17 cellular contexts compared by ENCODE assay signal in genomic region chr6:113627480-113627879, GRCh38.
A peak's percentile ranks its signal among the peaks of the same experiment; 100 is the strongest.
DNase-seq lines count a peak whose midpoint lies in the region; ATAC-seq and FAIRE-seq lines count a peak whose summit lies in the region.
"Had no signal": no experiment of that assay in that cellular context is flagged by ENCODE, and none has a peak within 500 bp of the region (broad histone marks: within the 10 kb centered on the region; RNA-seq: fewer than 3 reads in every experiment).

No MANE protein-coding gene starts in this region.

- H3K27ac Mint-ChIP-seq in stimulated activated memory B cell treated with anti-CD40 and anti-IgM and Interleukin-4, amounts not matched to agents 10 μg/mL and 1 μg/mL and 100 μg/mL, for 72 hours: peak overlapping the region; percentile 86
- H3K27ac Mint-ChIP-seq: activated CD8-positive, alpha-beta memory T cell treated with anti-CD3 and anti-CD28 coated beads, Interleukin-2, amount 10 ng/mL, durations not matched to agents 7 days and 5 days; activated naive CD4-positive, alpha-beta T cell treated with anti-CD3 and anti-CD28 coated beads, Interleukin-2, amount 10 ng/mL, durations not matched to agents 7 days and 5 days; naive thymus-derived CD8-positive, alpha-beta T cell had no signal

- DNase-seq in SW480 (ENCODE audit: low spot score) (no peak), NCI-H1417 (lab: John Stamatoyannopoulos, UW) (no peak), RCC 7860 (ENCODE audit: low spot score) (no peak)
- DNase-seq: activated CD8-positive, alpha-beta memory T cell treated with anti-CD3 and anti-CD28 coated beads, Interleukin-2, amount 10 ng/mL, durations not matched to agents 7 days and 5 days; activated naive CD4-positive, alpha-beta T cell treated with anti-CD3 and anti-CD28 coated beads, Interleukin-2, amount 10 ng/mL, durations not matched to agents 7 days and 5 days; brain microvascular endothelial cell; dermis blood vessel endothelial cell; DMS53; left ventricle myocardium superior; naive thymus-derived CD8-positive, alpha-beta T cell; NCI-H2029; NCI-H526; RPMI8226 had no signal

- ATAC-seq in GM18907 (IDR thresholded peaks at IDR 0.05; ENCODE audit: unreplicated experiment) (peak; percentile 8), GM21619 (IDR thresholded peaks at IDR 0.05; ENCODE audit: unreplicated experiment) (peak; percentile 22), HG03159 (IDR thresholded peaks at IDR 0.05; ENCODE audit: unreplicated experiment) (peak; percentile 17)
- ATAC-seq in stimulated activated memory B cell treated with anti-CD40 and anti-IgM and Interleukin-4, amounts not matched to agents 10 μg/mL and 1 μg/mL and 100 μg/mL, for 72 hours: no peak
- ATAC-seq: activated CD8-positive, alpha-beta memory T cell treated with anti-CD3 and anti-CD28 coated beads, Interleukin-2, amount 10 ng/mL, durations not matched to agents 7 days and 5 days; left ventricle myocardium superior; naive thymus-derived CD8-positive, alpha-beta T cell had no signal

- peaks cover 6% of the 10 kb centered on the region for H3K36me3 Mint-ChIP-seq in stimulated activated memory B cell treated with anti-CD40 and anti-IgM and Interleukin-4, amounts not matched to agents 10 μg/mL and 1 μg/mL and 100 μg/mL, for 72 hours
- H3K36me3 Mint-ChIP-seq: activated CD8-positive, alpha-beta memory T cell treated with anti-CD3 and anti-CD28 coated beads, Interleukin-2, amount 10 ng/mL, durations not matched to agents 7 days and 5 days; activated naive CD4-positive, alpha-beta T cell treated with anti-CD3 and anti-CD28 coated beads, Interleukin-2, amount 10 ng/mL, durations not matched to agents 7 days and 5 days; naive thymus-derived CD8-positive, alpha-beta T cell had no signal

- no peaks in the 10 kb centered on the region for H3K27me3 Mint-ChIP-seq in stimulated activated memory B cell treated with anti-CD40 and anti-IgM and Interleukin-4, amounts not matched to agents 10 μg/mL and 1 μg/mL and 100 μg/mL, for 72 hours

- no peaks in the 10 kb centered on the region for H3K9me3 Mint-ChIP-seq in stimulated activated memory B cell treated with anti-CD40 and anti-IgM and Interleukin-4, amounts not matched to agents 10 μg/mL and 1 μg/mL and 100 μg/mL, for 72 hours
- H3K9me3 Mint-ChIP-seq: activated naive CD4-positive, alpha-beta T cell treated with anti-CD3 and anti-CD28 coated beads, Interleukin-2, amount 10 ng/mL, durations not matched to agents 7 days and 5 days; naive thymus-derived CD8-positive, alpha-beta T cell had no signal

- no peak for FAIRE-seq in RCC 7860 (lab: Jason Lieb, UNC)

- H3K4me3 Mint-ChIP-seq in stimulated activated memory B cell treated with anti-CD40 and anti-IgM and Interleukin-4, amounts not matched to agents 10 μg/mL and 1 μg/mL and 100 μg/mL, for 72 hours: no peak overlapping the region
- H3K4me3 Mint-ChIP-seq: activated CD8-positive, alpha-beta memory T cell treated with anti-CD3 and anti-CD28 coated beads, Interleukin-2, amount 10 ng/mL, durations not matched to agents 7 days and 5 days; activated naive CD4-positive, alpha-beta T cell treated with anti-CD3 and anti-CD28 coated beads, Interleukin-2, amount 10 ng/mL, durations not matched to agents 7 days and 5 days; naive thymus-derived CD8-positive, alpha-beta T cell had no signal

- peaks cover 82% of the 10 kb centered on the region for H3K4me1 Mint-ChIP-seq in stimulated activated memory B cell treated with anti-CD40 and anti-IgM and Interleukin-4, amounts not matched to agents 10 μg/mL and 1 μg/mL and 100 μg/mL, for 72 hours
